Comparison of ENCODE assay signal across 19 cellular contexts in the genomic region with DNA sequence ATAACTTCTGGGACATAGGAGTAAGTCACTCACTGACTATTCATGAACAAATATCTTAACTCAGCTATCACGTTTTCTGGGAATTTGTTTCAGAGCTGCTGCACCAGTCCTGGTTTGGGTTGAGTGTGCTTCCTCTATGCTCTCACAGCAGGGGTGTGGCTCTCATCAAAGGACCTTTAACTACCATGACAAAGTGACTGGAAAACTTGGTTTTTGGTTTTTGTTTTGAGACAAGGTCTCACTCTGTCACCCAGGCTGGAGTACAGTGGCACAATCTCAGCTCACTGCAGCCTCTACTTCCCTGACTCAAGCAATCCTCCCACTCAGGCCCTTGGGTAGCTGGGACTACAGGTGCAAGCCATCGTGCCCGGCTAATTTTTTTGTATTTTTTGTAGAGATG. TPM values are rescaled to one million over a fixed set of nuclear protein-coding genes. Genes with fewer than 3 reads are reported as not detected.
DNase-seq lines count a peak whose midpoint lies in the region; ATAC-seq, FAIRE-seq and TF ChIP-seq lines count a peak whose summit lies in the region.
"Had no signal": no experiment of that assay in that cellular context is flagged by ENCODE, and none has a peak within 500 bp of the region (broad histone marks: within the 10 kb centered on the region; RNA-seq: fewer than 3 reads in every experiment).

No MANE protein-coding gene starts in this region.

- H3K27ac ChIP-seq in OCI-LY3 (ENCODE audit: low read length) = no peak overlapping the region
- H3K27ac ChIP-seq: A549 had no signal

- no peaks in the 10 kb centered on the region for H3K9me3 ChIP-seq in OCI-LY3 (ENCODE audit: insufficient read depth, low read length)
- H3K9me3 ChIP-seq: A549, Caco-2 had no signal

- peak overlapping the region; percentile 34 for H3K27ac Mint-ChIP-seq in activated CD4-positive, alpha-beta T cell treated with anti-CD3 and anti-CD28 coated beads, Interleukin-2, amount 10 ng/mL, durations not matched to agents 24 days and 14 days
- H3K27ac Mint-ChIP-seq: CD4-positive, alpha-beta T cell had no signal

- no peak overlapping the region for H3K9ac ChIP-seq in OCI-LY3 (ENCODE audit: low read length)

- H3K27me3 Mint-ChIP-seq in activated CD4-positive, alpha-beta T cell treated with anti-CD3 and anti-CD28 coated beads, Interleukin-2, amount 10 ng/mL, durations not matched to agents 24 days and 14 days = peaks cover 17% of the 10 kb centered on the region

- TF ChIP-seq CTCF in OCI-LY3 (IDR thresholded peaks at IDR 0.05; ENCODE audit: low read depth, low read length) = no peak

- H3K79me2 ChIP-seq in OCI-LY3 (ENCODE audit: low read length) = no peaks in the 10 kb centered on the region

- peaks cover 65% of the 10 kb centered on the region for H3K27me3 ChIP-seq in OCI-LY3 (ENCODE audit: low read depth, low read length)

- intact Hi-C loops in activated CD4-positive, alpha-beta T cell treated with anti-CD3 and anti-CD28 coated beads, Interleukin-2, amount 10 ng/mL, durations not matched to agents 24 days and 14 days (cut with micrococcal nuclease) = loop anchor here (5.0 to 10.0 kb wide), 3 partner anchors 86 to 806 kb away; partner anchors contain the start of genes FAM78B and POU2F1

- no peak for FAIRE-seq in GM19239 (lab: Jason Lieb, UNC)
- FAIRE-seq: A549, H1 had no signal

- no peaks in the 10 kb centered on the region for H3K36me3 ChIP-seq in OCI-LY3 (replicated peaks; ENCODE audit: low read depth, low read length)

- H3K4me3 ChIP-seq in OCI-LY3 (ENCODE audit: low read length) = no peak overlapping the region
- H3K4me3 ChIP-seq: A549, K562 had no signal

- no peaks in the 10 kb centered on the region for H3K36me3 Mint-ChIP-seq in activated CD4-positive, alpha-beta T cell treated with anti-CD3 and anti-CD28 coated beads, Interleukin-2, amount 10 ng/mL, durations not matched to agents 24 days and 14 days (ENCODE audit: low read depth)

- no peaks in the 10 kb centered on the region for H4K20me1 ChIP-seq in OCI-LY3 (ENCODE audit: insufficient read depth, low read length)

- H3K9me3 Mint-ChIP-seq in activated CD4-positive, alpha-beta T cell treated with anti-CD3 and anti-CD28 coated beads, Interleukin-2, amount 10 ng/mL, durations not matched to agents 24 days and 14 days = no peaks in the 10 kb centered on the region
- H3K9me3 Mint-ChIP-seq: CD4-positive, alpha-beta T cell had no signal

- H3K4me1 Mint-ChIP-seq in activated CD4-positive, alpha-beta T cell treated with anti-CD3 and anti-CD28 coated beads, Interleukin-2, amount 10 ng/mL, durations not matched to agents 24 days and 14 days = peaks cover 55% of the 10 kb centered on the region

- no peak overlapping the region for H2AFZ ChIP-seq in OCI-LY3 (ENCODE audit: low read depth, low read length)

- H3K4me2 ChIP-seq in OCI-LY3 (ENCODE audit: low read length) = peak overlapping the region; percentile 73; the same call in 1 of the 2 replicates
- H3K4me2 ChIP-seq: A549 had no signal

- peak; percentile 70 for DNase-seq in activated CD4-positive, alpha-beta T cell treated with anti-CD3 and anti-CD28 coated beads, Interleukin-2, amount 10 ng/mL, durations not matched to agents 24 days and 14 days
- no peak for DNase-seq in activated CD4-positive, alpha-beta T cell treated with anti-CD3 and anti-CD28 coated beads for 4 hours
- peak; percentile 24 for DNase-seq in stimulated activated CD4-positive, alpha-beta T cell treated with anti-CD3 and anti-CD28 coated beads, Interleukin-15, amount 100 ng/mL, for 24 hours
- no peak for DNase-seq in stimulated activated CD4-positive, alpha-beta T cell treated with anti-CD3 and anti-CD28 coated beads, Interleukin-4, amount 100 ng/mL, for 4 hours
- no peak for DNase-seq in GM19239 (ENCODE audit: insufficient read length, low spot score)
- DNase-seq: Caco-2; CD4-positive, alpha-beta T cell; NCI-H1105 treated with DMSO at 0.1 percent for 48 hours; NCI-H1694; NCI-H2081 treated with DMSO at 0.1 percent for 48 hours; NCI-H510A treated with DMSO at 0.1 percent for 48 hours; NCI-H774; OCI-M1; Right ventricle myocardium superior had no signal

- H3K4me3 Mint-ChIP-seq in activated CD4-positive, alpha-beta T cell treated with anti-CD3 and anti-CD28 coated beads, Interleukin-2, amount 10 ng/mL, durations not matched to agents 24 days and 14 days = no peak overlapping the region
- H3K4me3 Mint-ChIP-seq: CD4-positive, alpha-beta T cell had no signal

- H3K4me1 ChIP-seq in OCI-LY3 (ENCODE audit: low read length) = peaks cover 22% of the 10 kb centered on the region

- no peak for ATAC-seq in HG02884 (IDR thresholded peaks at IDR 0.05; ENCODE audit: unreplicated experiment)
- ATAC-seq: A549, K562 had no signal

RNA-seq across cellular contexts. Expression of gene ILDR2, which starts 4.1 kb away (rescaled TPM):
- 10.3 and 12.5 TPM in 2 replicates for total RNA-seq in activated CD4-positive, alpha-beta T cell treated with anti-CD3 and anti-CD28 coated beads, Interleukin-2, amount 10 ng/mL, durations not matched to agents 24 days and 14 days

RNA-seq across cellular contexts. Expression of gene MAEL, which starts 17.8 kb away (rescaled TPM):
- not detected in 2 replicates for total RNA-seq in activated CD4-positive, alpha-beta T cell treated with anti-CD3 and anti-CD28 coated beads, Interleukin-2, amount 10 ng/mL, durations not matched to agents 24 days and 14 days
- total RNA-seq: Caco-2; CD4-positive, alpha-beta T cell; H1 had no signal

Comparison
In these comparisons a context has a peak if more than half of its experiments do, and no peak if none do; other contexts are left out.
1. DNase-seq: peak in activated CD4-positive, alpha-beta T cell treated with anti-CD3 and anti-CD28 coated beads, Interleukin-2, amount 10 ng/mL, durations not matched to agents 24 days and 14 days (single experiment) and stimulated activated CD4-positive, alpha-beta T cell treated with anti-CD3 and anti-CD28 coated beads, Interleukin-15, amount 100 ng/mL, for 24 hours (single experiment); none in activated CD4-positive, alpha-beta T cell treated with anti-CD3 and anti-CD28 coated beads for 4 hours (0 of 2), stimulated activated CD4-positive, alpha-beta T cell treated with anti-CD3 and anti-CD28 coated beads, Interleukin-4, amount 100 ng/mL, for 4 hours (0 of 2) and GM19239 (single experiment).